ENCODE assay signal across 9 cellular contexts in the genomic region with DNA sequence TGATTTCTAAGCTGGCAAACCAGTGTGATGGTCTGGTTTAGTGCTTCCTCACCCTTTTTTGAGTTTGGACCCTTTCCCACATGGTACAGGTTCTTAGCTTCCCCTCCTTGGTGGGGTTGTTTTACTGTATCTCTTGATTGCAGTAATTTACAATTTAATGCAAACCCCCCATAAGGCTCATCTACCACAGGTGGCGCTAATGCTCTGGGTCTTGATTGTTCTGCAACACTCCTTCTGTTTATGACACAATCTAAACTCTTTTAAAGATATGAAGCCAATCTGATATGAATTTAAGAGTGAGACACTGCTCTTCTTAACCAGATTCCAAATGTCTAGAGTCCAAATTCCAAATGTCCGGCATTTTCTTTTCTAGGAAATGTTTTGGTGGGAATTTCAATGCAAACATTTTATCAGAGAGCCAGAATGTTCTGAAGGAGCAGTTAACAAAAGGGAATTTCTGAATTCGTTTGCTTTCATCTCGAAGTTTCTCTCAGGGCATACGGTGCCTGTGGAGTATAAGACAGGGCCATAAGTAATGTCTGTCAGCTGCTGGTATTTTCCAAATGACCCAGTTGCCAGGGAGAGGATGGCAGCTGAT.
DNase-seq lines count a peak whose midpoint lies in the region; ATAC-seq, FAIRE-seq and TF ChIP-seq lines count a peak whose summit lies in the region.
"Had no signal": no experiment of that assay in that cellular context is flagged by ENCODE, and none has a peak within 500 bp of the region (broad histone marks: within the 10 kb centered on the region; RNA-seq: fewer than 3 reads in every experiment).

No MANE protein-coding gene starts in this region.

- H3K9me3 Mint-ChIP-seq in brain (peaks cover 0 to 7% (median 3%) of the 10 kb centered on the region in 5 experiments), mesothelial cell of epicardium (peaks cover 10% of the 10 kb centered on the region)

- H3K36me3 ChIP-seq in BE2C = no peaks in the 10 kb centered on the region
- no peaks in the 10 kb centered on the region for H3K36me3 ChIP-seq in PC-9 (ENCODE audit: low read depth)

- no peaks in the 10 kb centered on the region for H3F3A ChIP-seq in PC-9 (ENCODE audit: insufficient read depth, low read depth)

- peaks cover 6% of the 10 kb centered on the region for H3K27me3 Mint-ChIP-seq in brain
- no peaks in the 10 kb centered on the region for H3K27me3 Mint-ChIP-seq in mesothelial cell of epicardium (ENCODE audit: low read depth)

- no peak overlapping the region for H2AFZ ChIP-seq in PC-9

- H3K27me3 ChIP-seq in BE2C = no peaks in the 10 kb centered on the region
- no peaks in the 10 kb centered on the region for H3K27me3 ChIP-seq in PC-9 (ENCODE audit: insufficient read depth, low read depth)
- H3K27me3 ChIP-seq: tibial artery had no signal

- intact Hi-C loops in PC-9 (cut with micrococcal nuclease; ENCODE audit: unreplicated experiment) = loop anchor here (1.0 kb wide), 1 partner anchor 385 kb away; no protein-coding TSS in a partner anchor

- no peaks in the 10 kb centered on the region for H4K20me1 ChIP-seq in PC-9 (ENCODE audit: insufficient read depth)

- no peak overlapping the region for H3K4me3 Mint-ChIP-seq in brain
- H3K4me3 Mint-ChIP-seq in mesothelial cell of epicardium = no peak overlapping the region

- peak; percentile 65 for TF ChIP-seq CTCF in BE2C (IDR thresholded peaks at IDR 0.05; ENCODE audit: low read depth, low read length)
- TF ChIP-seq CTCF in PC-9 (conservative IDR thresholded peaks at IDR 0.05) = peak; percentile 62
- peak; percentile 44 to 61 for TF ChIP-seq CTCF in brain (conservative IDR thresholded peaks at IDR 0.05)
- peak; percentile 39 for TF ChIP-seq CTCF in mesothelial cell of epicardium (IDR thresholded peaks at IDR 0.05; ENCODE audit: unreplicated experiment)

- H3K27ac ChIP-seq in PC-9 = no peak overlapping the region
- H3K27ac ChIP-seq: tibial artery had no signal

- FAIRE-seq in GM19239 (lab: Jason Lieb, UNC) = peak; percentile 73

- H3K9me2 ChIP-seq in PC-9 (ENCODE audit: insufficient read depth) = no peaks in the 10 kb centered on the region

- peak overlapping the region in 2 of 5 experiments; percentile 17 to 33 for H3K27ac Mint-ChIP-seq in brain
- peak overlapping the region; percentile 71 for H3K27ac Mint-ChIP-seq in mesothelial cell of epicardium

- peaks cover 32% of the 10 kb centered on the region for H3K4me1 Mint-ChIP-seq in brain
- peaks cover 13% of the 10 kb centered on the region for H3K4me1 Mint-ChIP-seq in mesothelial cell of epicardium

- BruUV-seq in PC-9 (replicated peaks; lab: Mats Ljungman, UMichigan) = no TSS peak

- no peak overlapping the region for H3K4me2 ChIP-seq in PC-9

- H3K9me3 ChIP-seq in BE2C (no peaks in the 10 kb centered on the region), PC-9 (ENCODE audit: insufficient read depth, low read depth) (no peaks in the 10 kb centered on the region)
- H3K9me3 ChIP-seq: tibial artery had no signal

- ATAC-seq in HG02938 (IDR thresholded peaks at IDR 0.05; ENCODE audit: unreplicated experiment) (no peak), GM19035 (IDR thresholded peaks at IDR 0.05; ENCODE audit: unreplicated experiment) (no peak)

- no peaks in the 10 kb centered on the region for H3K79me2 ChIP-seq in PC-9 (ENCODE audit: low read depth)

- POLR2A ChIA-PET in PC-9 (lab: Charles Lee; ENCODE audit: unreplicated experiment) = no interaction called here

- H3K36me3 Mint-ChIP-seq in brain (peaks cover 9% of the 10 kb centered on the region), mesothelial cell of epicardium (peaks cover 4% of the 10 kb centered on the region)

- CTCF ChIA-PET in PC-9 (lab: Charles Lee) = interaction anchor here (0.6 kb wide), 3 partner anchors 91 to 1071 kb away, joined by 3 to 8 read pairs (median 7); no protein-coding TSS in a partner anchor

- H3K4me1 ChIP-seq in BE2C (peaks cover 4% of the 10 kb centered on the region; the same call in 1 of the 2 replicates), PC-9 (replicated peaks; ENCODE audit: insufficient read depth) (no peaks in the 10 kb centered on the region)
- H3K4me1 ChIP-seq: tibial artery had no signal

- DNase-seq in BE2C = peak; percentile 42
- no peak for DNase-seq in GM19239 (ENCODE audit: insufficient read length, low spot score)
- peak in 1 of 2 experiments; percentile 25 for DNase-seq in PC-9
- no peak for DNase-seq in mesothelial cell of epicardium (ENCODE audit: low spot score in 2 of 2, unreplicated experiment in 2 of 2)
- DNase-seq in NCI-H2107 (lab: John Stamatoyannopoulos, UW) = no peak

- no peak overlapping the region for H3K4me3 ChIP-seq in BE2C (ENCODE audit: low read depth, low read length)
- no peak overlapping the region for H3K4me3 ChIP-seq in PC-9
- H3K4me3 ChIP-seq: tibial artery had no signal
